In genomic region chr12:10716704-10717315, GRCh38 we compare ENCODE assay signal across 9 cellular contexts. TPM values are rescaled to one million over a fixed set of nuclear protein-coding genes. Genes with fewer than 3 reads are reported as not detected.
DNase-seq lines count a peak whose midpoint lies in the region; ATAC-seq, FAIRE-seq and TF ChIP-seq lines count a peak whose summit lies in the region.
"Had no signal": no experiment of that assay in that cellular context is flagged by ENCODE, and none has a peak within 500 bp of the region (broad histone marks: within the 10 kb centered on the region; RNA-seq: fewer than 3 reads in every experiment).

No MANE protein-coding gene starts in this region.

- H3K9me3 ChIP-seq in lower lobe of right lung (no peaks in the 10 kb centered on the region), upper lobe of right lung (no peaks in the 10 kb centered on the region)
- H3K9me3 ChIP-seq: BLaER1 had no signal

- H3K27ac ChIP-seq in lower lobe of right lung (peak overlapping the region; percentile 33), upper lobe of right lung (peak overlapping the region; percentile 56)
- H3K27ac ChIP-seq: BLaER1 had no signal

- peaks cover 12% of the 10 kb centered on the region for H3K36me3 ChIP-seq in bronchial epithelial cell (ENCODE audit: control insufficient read depth, insufficient read depth, low read length)
- peaks cover 43% of the 10 kb centered on the region for H3K36me3 ChIP-seq in lower lobe of right lung
- H3K36me3 ChIP-seq in upper lobe of right lung = peaks cover 46% of the 10 kb centered on the region

- H3K27me3 ChIP-seq in bronchial epithelial cell (ENCODE audit: control insufficient read depth, insufficient read depth, low read length) (no peaks in the 10 kb centered on the region), lower lobe of right lung (ENCODE audit: low read depth) (no peaks in the 10 kb centered on the region), upper lobe of right lung (no peaks in the 10 kb centered on the region)
- H3K27me3 ChIP-seq: BLaER1 had no signal

- TF ChIP-seq CTCF in bronchial epithelial cell (IDR thresholded peaks at IDR 0.05; ENCODE audit: insufficient read depth, low read length, severe bottlenecking) (no peak), lower lobe of right lung (IDR thresholded peaks at IDR 0.05) (no peak), upper lobe of right lung (IDR thresholded peaks at IDR 0.05) (no peak)

- FAIRE-seq in bronchial epithelial cell (lab: Jason Lieb, UNC) = peak; percentile 76

- intact Hi-C loops in lower lobe of right lung (cut with DNase I) = no loop called here
- intact Hi-C loops in upper lobe of right lung (cut with DNase I) = no loop called here

- H3K4me1 ChIP-seq in lower lobe of right lung (peaks cover 54% of the 10 kb centered on the region), upper lobe of right lung (peaks cover 53% of the 10 kb centered on the region)

- ATAC-seq in lower lobe of right lung (peak; percentile 65 to 80), upper lobe of right lung (peak; percentile 81), HG02938 (IDR thresholded peaks at IDR 0.05; ENCODE audit: unreplicated experiment) (no peak)

- DNase-seq in NCI-H1417 (lab: John Stamatoyannopoulos, UW) (peak in 2 of 3 experiments; percentile 64 to 70), NCI-H1417 treated with DMSO at 0.1 percent for 48 hours (lab: John Stamatoyannopoulos, UW) (no peak), bronchial epithelial cell (ENCODE audit: low read depth) (peak; percentile 98), lower lobe of right lung (peak; percentile 60), upper lobe of right lung (no peak), NCI-H1092 treated with DMSO at 0.1 percent for 48 hours (lab: John Stamatoyannopoulos, UW) (no peak)
- no peak for DNase-seq in stimulated activated CD8-positive, alpha-beta memory T cell treated with anti-CD3 and anti-CD28 coated beads, Interleukin-4, amount 100 ng/mL, for 48 hours

- H3K4me3 ChIP-seq in bronchial epithelial cell (ENCODE audit: low read depth, low read length) = no peak overlapping the region
- H3K4me3 ChIP-seq in lower lobe of right lung = no peak overlapping the region
- peak overlapping the region; percentile 4 for H3K4me3 ChIP-seq in upper lobe of right lung
- H3K4me3 ChIP-seq: BLaER1 had no signal

RNA-seq across cellular contexts. Expression of gene YBX3, which starts 6.3 kb away (rescaled TPM):
- total RNA-seq in bronchial epithelial cell = 134 and 164 TPM in 2 replicates
- total RNA-seq in lower lobe of right lung = 278 TPM
- 292 TPM for total RNA-seq in upper lobe of right lung

RNA-seq across cellular contexts. Expression of gene STYK1, which starts 43.0 kb away (rescaled TPM):
- total RNA-seq in bronchial epithelial cell (0.53 and 6.8 TPM in 2 replicates), lower lobe of right lung (0.53 TPM), upper lobe of right lung (0.93 TPM)

Comparison
In these comparisons a context has a peak if more than half of its experiments do, and no peak if none do; other contexts are left out.
1. DNase-seq: peak in NCI-H1417 (2 of 3), bronchial epithelial cell (single experiment) and lower lobe of right lung (single experiment); none in NCI-H1417 treated with DMSO at 0.1 percent for 48 hours (single experiment), upper lobe of right lung (single experiment), NCI-H1092 treated with DMSO at 0.1 percent for 48 hours (single experiment) and stimulated activated CD8-positive, alpha-beta memory T cell treated with anti-CD3 and anti-CD28 coated beads, Interleukin-4, amount 100 ng/mL, for 48 hours (single experiment).